Comparison of ENCODE assay signal across 23 cellular contexts in the genomic region with DNA sequence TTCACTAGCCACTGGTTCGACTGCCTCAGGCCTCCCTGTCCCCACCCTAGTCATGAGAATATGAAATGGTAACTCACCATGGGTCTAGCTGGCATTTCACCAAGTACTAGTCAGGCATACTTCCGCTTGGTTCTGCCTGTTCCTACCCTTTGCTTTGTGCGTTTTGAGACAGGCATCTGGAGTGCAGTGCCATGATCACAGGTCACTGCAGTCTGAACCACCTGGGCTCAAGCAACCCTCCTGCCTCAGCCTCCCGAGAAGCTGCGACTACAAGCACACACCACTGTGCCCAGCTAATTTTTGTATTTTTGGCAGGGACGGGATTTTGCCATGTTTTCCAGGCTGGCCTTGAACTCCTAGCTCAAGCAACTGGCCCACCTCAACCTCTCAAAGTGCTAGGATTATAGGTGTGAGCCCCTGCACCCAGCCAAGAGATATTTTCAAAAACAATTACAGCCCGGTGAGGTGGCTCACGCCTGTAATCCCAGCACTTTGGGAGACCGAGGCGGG. TPM values are rescaled to one million over a fixed set of nuclear protein-coding genes. Genes with fewer than 3 reads are reported as not detected.
"Had no signal": no experiment of that assay in that cellular context is flagged by ENCODE, and none has a peak within 500 bp of the region (broad histone marks: within the 10 kb centered on the region; RNA-seq: fewer than 3 reads in every experiment).

No MANE protein-coding gene starts in this region.

- H3K4me1 ChIP-seq: breast epithelium, colonic mucosa had no signal

- H3K27ac ChIP-seq: breast epithelium, colonic mucosa, Peyer's patch, SK-N-MC had no signal

- H3K36me3 ChIP-seq: breast epithelium, colonic mucosa, Peyer's patch had no signal

- H3K27me3 ChIP-seq: breast epithelium, colonic mucosa, Peyer's patch had no signal

- DNase-seq: activated CD4-positive, alpha-beta T cell treated with anti-CD3 and anti-CD28 coated beads for 4 hours; activated naive CD4-positive, alpha-beta T cell treated with anti-CD3 and anti-CD28 coated beads, Interleukin-2, amount 50 U/mL, for 16 hours; caudate nucleus; colonic mucosa; Kasumi-1; NCI-H1092 treated with DMSO at 0.1 percent for 48 hours; NCI-H1417 treated with DMSO at 0.1 percent for 48 hours; NCI-H1694 treated with DMSO at 0.1 percent for 48 hours; NCI-H2029 treated with DMSO at 0.1 percent for 48 hours; NCI-H345; NCI-H510A; NCI-H526 treated with DMSO at 0.1 percent for 48 hours; NCI-H82; SIG-M5; SW 1271 had no signal

- H3K4me3 Mint-ChIP-seq: activated CD8-positive, alpha-beta T cell treated with anti-CD3 and anti-CD28 coated beads for 36 hours; activated T-cell treated with anti-CD3 and anti-CD28 coated beads, Interleukin-2, amount 50 U/mL, for 72 hours had no signal

- H3K4me3 ChIP-seq: breast epithelium, colonic mucosa, Peyer's patch, SK-N-MC had no signal

- H3K9me3 ChIP-seq: colonic mucosa had no signal

- ATAC-seq: activated CD4-positive, CD25-positive, alpha-beta regulatory T cell treated with anti-CD3 and anti-CD28 coated beads, Interleukin-2, amount 50 U/mL, for 24 hours; activated CD8-positive, alpha-beta T cell treated with anti-CD3 and anti-CD28 coated beads for 36 hours had no signal

- H3K27me3 Mint-ChIP-seq: activated CD8-positive, alpha-beta T cell treated with anti-CD3 and anti-CD28 coated beads for 36 hours had no signal

- H3K27ac Mint-ChIP-seq: activated CD8-positive, alpha-beta T cell treated with anti-CD3 and anti-CD28 coated beads for 36 hours; activated T-cell treated with anti-CD3 and anti-CD28 coated beads, Interleukin-2, amount 50 U/mL, for 72 hours; activated T-helper 2 cell treated with anti-CD3 and anti-CD28 coated beads, Interferon-gamma antibody, Interleukin-2, Interleukin-4, amounts not matched to agents 10 μg/mL and 5 μg/mL and 100 μg/mL, durations not matched to agents 14 hours and 24 hours and 36 hours had no signal

RNA-seq across cellular contexts. Expression of a gene that starts 39.3 kb away (rescaled TPM):
- total RNA-seq: cerebellum had no signal
